In genomic region chr17:64320613-64321553, GRCh38 we compare ENCODE assay signal across 1 cellular context.
TF ChIP-seq lines count a peak whose summit lies in the region.

No MANE protein-coding gene starts in this region.

TF ChIP-seq in HepG2, 621 proteins besides CTCF, POLR2A, EP300 and RAD21 (continued from another document and continues in another):
- TF ChIP-seq ZNF878 (CRISPR knock-in tag; IDR thresholded peaks at IDR 0.05) (peak; percentile 79), MED1 (CRISPR knock-in tag; IDR thresholded peaks at IDR 0.05) (peak; percentile 47), YY1 (IDR thresholded peaks at IDR 0.05; ENCODE audit: insufficient read depth, insufficient replicate concordance, low read depth, low read length) (no peak), ZNF33A (CRISPR knock-in tag; IDR thresholded peaks at IDR 0.05; ENCODE audit: borderline replicate concordance) (no peak), ZNF121 (CRISPR knock-in tag; IDR thresholded peaks at IDR 0.05) (no peak; the same call in 1 of the 2 replicates), ATF5 (CRISPR knock-in tag; IDR thresholded peaks at IDR 0.05; ENCODE audit: low read depth) (no peak), MBD4 (IDR thresholded peaks at IDR 0.05; ENCODE audit: borderline replicate concordance, low read length) (no peak), HNRNPUL1 (IDR thresholded peaks at IDR 0.05; ENCODE audit: low read depth, low read length) (no peak), XBP1 (CRISPR knock-in tag; IDR thresholded peaks at IDR 0.05) (no peak), NFYC (CRISPR knock-in tag; IDR thresholded peaks at IDR 0.05) (peak; percentile 44; the same call in 1 of the 2 replicates), ARHGAP35 (CRISPR knock-in tag; IDR thresholded peaks at IDR 0.05; ENCODE audit: borderline replicate concordance) (no peak), TCF7 (IDR thresholded peaks at IDR 0.05; ENCODE audit: low read depth) (no peak), ZNF296 (CRISPR knock-in tag; conservative IDR thresholded peaks at IDR 0.05) (0 out of 2 replicates have a peak, but pooled peaks have one; percentile 43), SPEN (CRISPR knock-in tag; IDR thresholded peaks at IDR 0.05; ENCODE audit: low read depth) (peak; percentile 43; the same call in 1 of the 2 replicates), NBN (conservative IDR thresholded peaks at IDR 0.05) (no peak), ZNF607 (CRISPR knock-in tag; IDR thresholded peaks at IDR 0.05; ENCODE audit: borderline replicate concordance) (no peak), XRCC5 (optimal IDR thresholded peaks at IDR 0.05; ENCODE audit: low read length) (peak; percentile 46), HNF4A (CRISPR knock-in tag; IDR thresholded peaks at IDR 0.05) (peak; percentile 58), KAT8 (CRISPR knock-in tag; IDR thresholded peaks at IDR 0.05) (0 out of 2 replicates have a peak, but pooled peaks have one; percentile 17), STAG1 (CRISPR knock-in tag; IDR thresholded peaks at IDR 0.05) (peak; percentile 85), HMG20A (CRISPR knock-in tag; IDR thresholded peaks at IDR 0.05; ENCODE audit: borderline replicate concordance) (peak; percentile 53; the same call in 1 of the 2 replicates), ZBTB34 (CRISPR knock-in tag; IDR thresholded peaks at IDR 0.05) (0 out of 2 replicates have a peak, but pooled peaks have one; percentile 4), ARID4A (CRISPR knock-in tag; IDR thresholded peaks at IDR 0.05; ENCODE audit: borderline replicate concordance) (no peak), ZNF335 (CRISPR knock-in tag; IDR thresholded peaks at IDR 0.05) (no peak), ZNF431 (CRISPR knock-in tag; IDR thresholded peaks at IDR 0.05; ENCODE audit: borderline replicate concordance, low read depth) (peak; percentile 74; the same call in 1 of the 2 replicates), NFKB2 (CRISPR knock-in tag; IDR thresholded peaks at IDR 0.05; ENCODE audit: borderline replicate concordance) (0 out of 2 replicates have a peak, but pooled peaks have one; percentile 27), ETV5 (CRISPR knock-in tag; IDR thresholded peaks at IDR 0.05; ENCODE audit: borderline replicate concordance) (no peak), FUBP1 (CRISPR knock-in tag; IDR thresholded peaks at IDR 0.05; ENCODE audit: borderline replicate concordance) (no peak), KLF13 (CRISPR knock-in tag; IDR thresholded peaks at IDR 0.05) (no peak), BCL6 (CRISPR knock-in tag; IDR thresholded peaks at IDR 0.05) (0 out of 2 replicates have a peak, but pooled peaks have one; percentile 14), PHF5A (CRISPR knock-in tag; IDR thresholded peaks at IDR 0.05; ENCODE audit: low read depth, unreplicated experiment) (no peak), AHR (CRISPR knock-in tag; IDR thresholded peaks at IDR 0.05) (no peak), ZNF564 (CRISPR knock-in tag; IDR thresholded peaks at IDR 0.05) (no peak), ZNF605 (CRISPR knock-in tag; IDR thresholded peaks at IDR 0.05) (0 out of 2 replicates have a peak, but pooled peaks have one; percentile 17), IRF2 (CRISPR knock-in tag; IDR thresholded peaks at IDR 0.05) (no peak)
- TF ChIP-seq, protein P1, sequence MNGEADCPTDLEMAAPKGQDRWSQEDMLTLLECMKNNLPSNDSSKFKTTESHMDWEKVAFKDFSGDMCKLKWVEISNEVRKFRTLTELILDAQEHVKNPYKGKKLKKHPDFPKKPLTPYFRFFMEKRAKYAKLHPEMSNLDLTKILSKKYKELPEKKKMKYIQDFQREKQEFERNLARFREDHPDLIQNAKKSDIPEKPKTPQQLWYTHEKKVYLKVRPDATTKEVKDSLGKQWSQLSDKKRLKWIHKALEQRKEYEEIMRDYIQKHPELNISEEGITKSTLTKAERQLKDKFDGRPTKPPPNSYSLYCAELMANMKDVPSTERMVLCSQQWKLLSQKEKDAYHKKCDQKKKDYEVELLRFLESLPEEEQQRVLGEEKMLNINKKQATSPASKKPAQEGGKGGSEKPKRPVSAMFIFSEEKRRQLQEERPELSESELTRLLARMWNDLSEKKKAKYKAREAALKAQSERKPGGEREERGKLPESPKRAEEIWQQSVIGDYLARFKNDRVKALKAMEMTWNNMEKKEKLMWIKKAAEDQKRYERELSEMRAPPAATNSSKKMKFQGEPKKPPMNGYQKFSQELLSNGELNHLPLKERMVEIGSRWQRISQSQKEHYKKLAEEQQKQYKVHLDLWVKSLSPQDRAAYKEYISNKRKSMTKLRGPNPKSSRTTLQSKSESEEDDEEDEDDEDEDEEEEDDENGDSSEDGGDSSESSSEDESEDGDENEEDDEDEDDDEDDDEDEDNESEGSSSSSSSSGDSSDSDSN (CRISPR knock-in tag; IDR thresholded peaks at IDR 0.05) = 0 out of 2 replicates have a peak, but pooled peaks have one; percentile 21
- TF ChIP-seq, protein P2, sequence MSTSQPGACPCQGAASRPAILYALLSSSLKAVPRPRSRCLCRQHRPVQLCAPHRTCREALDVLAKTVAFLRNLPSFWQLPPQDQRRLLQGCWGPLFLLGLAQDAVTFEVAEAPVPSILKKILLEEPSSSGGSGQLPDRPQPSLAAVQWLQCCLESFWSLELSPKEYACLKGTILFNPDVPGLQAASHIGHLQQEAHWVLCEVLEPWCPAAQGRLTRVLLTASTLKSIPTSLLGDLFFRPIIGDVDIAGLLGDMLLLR (CRISPR knock-in tag; IDR thresholded peaks at IDR 0.05) = peak; percentile 53; the same call in 1 of the 2 replicates
- TF ChIP-seq, protein P3, sequence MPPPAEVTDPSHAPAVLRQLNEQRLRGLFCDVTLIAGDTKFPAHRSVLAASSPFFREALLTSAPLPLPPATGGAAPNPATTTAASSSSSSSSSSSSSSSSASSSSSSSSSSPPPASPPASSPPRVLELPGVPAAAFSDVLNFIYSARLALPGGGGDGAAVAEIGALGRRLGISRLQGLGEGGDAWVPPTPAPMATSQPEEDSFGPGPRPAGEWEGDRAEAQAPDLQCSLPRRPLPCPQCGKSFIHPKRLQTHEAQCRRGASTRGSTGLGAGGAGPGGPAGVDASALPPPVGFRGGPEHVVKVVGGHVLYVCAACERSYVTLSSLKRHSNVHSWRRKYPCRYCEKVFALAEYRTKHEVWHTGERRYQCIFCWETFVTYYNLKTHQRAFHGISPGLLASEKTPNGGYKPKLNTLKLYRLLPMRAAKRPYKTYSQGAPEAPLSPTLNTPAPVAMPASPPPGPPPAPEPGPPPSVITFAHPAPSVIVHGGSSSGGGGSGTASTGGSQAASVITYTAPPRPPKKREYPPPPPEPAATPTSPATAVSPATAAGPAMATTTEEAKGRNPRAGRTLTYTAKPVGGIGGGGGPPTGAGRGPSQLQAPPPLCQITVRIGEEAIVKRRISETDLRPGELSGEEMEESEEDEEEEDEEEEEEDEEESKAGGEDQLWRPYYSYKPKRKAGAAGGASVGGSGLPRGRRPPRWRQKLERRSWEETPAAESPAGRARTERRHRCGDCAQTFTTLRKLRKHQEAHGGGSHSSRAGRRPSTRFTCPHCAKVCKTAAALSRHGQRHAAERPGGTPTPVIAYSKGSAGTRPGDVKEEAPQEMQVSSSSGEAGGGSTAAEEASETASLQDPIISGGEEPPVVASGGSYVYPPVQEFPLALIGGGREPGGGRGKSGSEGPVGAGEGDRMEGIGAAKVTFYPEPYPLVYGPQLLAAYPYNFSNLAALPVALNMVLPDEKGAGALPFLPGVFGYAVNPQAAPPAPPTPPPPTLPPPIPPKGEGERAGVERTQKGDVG (CRISPR knock-in tag; IDR thresholded peaks at IDR 0.05; ENCODE audit: borderline replicate concordance) = no peak
- TF ChIP-seq, protein P4, sequence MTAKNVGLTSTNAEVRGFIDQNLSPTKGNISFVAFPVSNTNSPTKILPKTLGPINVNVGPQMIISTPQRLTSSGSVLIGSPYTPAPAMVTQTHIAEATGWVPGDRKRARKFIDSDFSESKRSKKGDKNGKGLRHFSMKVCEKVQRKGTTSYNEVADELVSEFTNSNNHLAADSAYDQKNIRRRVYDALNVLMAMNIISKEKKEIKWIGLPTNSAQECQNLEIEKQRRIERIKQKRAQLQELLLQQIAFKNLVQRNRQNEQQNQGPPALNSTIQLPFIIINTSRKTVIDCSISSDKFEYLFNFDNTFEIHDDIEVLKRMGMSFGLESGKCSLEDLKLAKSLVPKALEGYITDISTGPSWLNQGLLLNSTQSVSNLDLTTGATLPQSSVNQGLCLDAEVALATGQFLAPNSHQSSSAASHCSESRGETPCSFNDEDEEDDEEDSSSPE (CRISPR knock-in tag; IDR thresholded peaks at IDR 0.05) = no peak; the same call in 1 of the 2 replicates
- TF ChIP-seq, protein P5, sequence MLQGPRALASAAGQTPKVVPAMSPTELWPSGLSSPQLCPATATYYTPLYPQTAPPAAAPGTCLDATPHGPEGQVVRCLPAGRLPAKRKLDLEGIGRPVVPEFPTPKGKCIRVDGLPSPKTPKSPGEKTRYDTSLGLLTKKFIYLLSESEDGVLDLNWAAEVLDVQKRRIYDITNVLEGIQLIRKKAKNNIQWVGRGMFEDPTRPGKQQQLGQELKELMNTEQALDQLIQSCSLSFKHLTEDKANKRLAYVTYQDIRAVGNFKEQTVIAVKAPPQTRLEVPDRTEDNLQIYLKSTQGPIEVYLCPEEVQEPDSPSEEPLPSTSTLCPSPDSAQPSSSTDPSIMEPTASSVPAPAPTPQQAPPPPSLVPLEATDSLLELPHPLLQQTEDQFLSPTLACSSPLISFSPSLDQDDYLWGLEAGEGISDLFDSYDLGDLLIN (CRISPR knock-in tag; IDR thresholded peaks at IDR 0.05; ENCODE audit: borderline replicate concordance) = no peak
- TF ChIP-seq, protein P6, sequence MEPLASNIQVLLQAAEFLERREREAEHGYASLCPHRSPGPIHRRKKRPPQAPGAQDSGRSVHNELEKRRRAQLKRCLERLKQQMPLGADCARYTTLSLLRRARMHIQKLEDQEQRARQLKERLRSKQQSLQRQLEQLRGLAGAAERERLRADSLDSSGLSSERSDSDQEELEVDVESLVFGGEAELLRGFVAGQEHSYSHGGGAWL (CRISPR knock-in tag; IDR thresholded peaks at IDR 0.05) = no peak
- TF ChIP-seq, protein P7, sequence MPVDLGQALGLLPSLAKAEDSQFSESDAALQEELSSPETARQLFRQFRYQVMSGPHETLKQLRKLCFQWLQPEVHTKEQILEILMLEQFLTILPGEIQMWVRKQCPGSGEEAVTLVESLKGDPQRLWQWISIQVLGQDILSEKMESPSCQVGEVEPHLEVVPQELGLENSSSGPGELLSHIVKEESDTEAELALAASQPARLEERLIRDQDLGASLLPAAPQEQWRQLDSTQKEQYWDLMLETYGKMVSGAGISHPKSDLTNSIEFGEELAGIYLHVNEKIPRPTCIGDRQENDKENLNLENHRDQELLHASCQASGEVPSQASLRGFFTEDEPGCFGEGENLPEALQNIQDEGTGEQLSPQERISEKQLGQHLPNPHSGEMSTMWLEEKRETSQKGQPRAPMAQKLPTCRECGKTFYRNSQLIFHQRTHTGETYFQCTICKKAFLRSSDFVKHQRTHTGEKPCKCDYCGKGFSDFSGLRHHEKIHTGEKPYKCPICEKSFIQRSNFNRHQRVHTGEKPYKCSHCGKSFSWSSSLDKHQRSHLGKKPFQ (CRISPR knock-in tag; IDR thresholded peaks at IDR 0.05; ENCODE audit: insufficient replicate concordance) = peak; percentile 83
